9 cellular contexts compared by ENCODE assay signal in genomic region chr12:27549801-27550652, GRCh38. TPM values are rescaled to one million over a fixed set of nuclear protein-coding genes. Genes with fewer than 3 reads are reported as not detected.
DNase-seq lines count a peak whose midpoint lies in the region; ATAC-seq and TF ChIP-seq lines count a peak whose summit lies in the region.
"Had no signal": no experiment of that assay in that cellular context is flagged by ENCODE, and none has a peak within 500 bp of the region (broad histone marks: within the 10 kb centered on the region; RNA-seq: fewer than 3 reads in every experiment).

No MANE protein-coding gene starts in this region.

- no peak overlapping the region for H2AFZ ChIP-seq in mammary epithelial cell (ENCODE audit: low read depth, low read length)

- intact Hi-C loops in mammary epithelial cell (cut with micrococcal nuclease) = loop anchor here (1.0 to 5.0 kb wide), 3 partner anchors 42 to 218 kb away; partner anchors contain the start of gene BMAL2

- TF ChIP-seq EP300 in tibial nerve (IDR thresholded peaks at IDR 0.05) = peak in 1 of 2 donors; percentile 90

- no peaks in the 10 kb centered on the region for H3K27me3 ChIP-seq in mammary epithelial cell (ENCODE audit: insufficient read depth, low read length)
- H3K27me3 ChIP-seq in tibial nerve = no peaks in the 10 kb centered on the region

- H3K4me1 ChIP-seq in mammary epithelial cell (ENCODE audit: insufficient read depth, low read length) (peaks cover 83% of the 10 kb centered on the region), tibial nerve (peaks cover 0 to 92% (median 36%) of the 10 kb centered on the region in 4 donors)

- peaks cover 90% of the 10 kb centered on the region for H3K79me2 ChIP-seq in mammary epithelial cell (ENCODE audit: insufficient read depth, low read length)

- WGBS in mammary epithelial cell (ENCODE audit: low coverage, missing lambda C conversion rate) = 1% methylated on average over 12 of the region's 12 CpGs
- WGBS in tibial nerve, 2 donors = 23 to 30% methylated on average over 12 of the region's 12 CpGs

- dilution Hi-C loops in mammary epithelial cell (cut with HindIII; ENCODE audit: low sequenced_read_pairs) = no loop called here

- no peak for TF ChIP-seq CTCF in mammary epithelial cell (conservative IDR thresholded peaks at IDR 0.05 in 1 of 2, IDR thresholded peaks at IDR 0.05 in 1 of 2; ENCODE audit: extremely low read depth in 1 of 2, insufficient read depth in 1 of 2, low read depth in 1 of 2, low read length in 2 of 2)
- no peak for TF ChIP-seq CTCF in tibial nerve (IDR thresholded peaks at IDR 0.05)

- peak; percentile 38 for ATAC-seq in GM18868 (IDR thresholded peaks at IDR 0.05; ENCODE audit: unreplicated experiment)
- ATAC-seq in left lobe of liver = peak; percentile 84
- ATAC-seq in HG03039 (IDR thresholded peaks at IDR 0.05; ENCODE audit: unreplicated experiment) = no peak

- H3K27ac ChIP-seq in mammary epithelial cell (ENCODE audit: insufficient read depth, low read depth, low read length) = peak overlapping the region; percentile 95
- H3K27ac ChIP-seq in tibial nerve = peak overlapping the region; percentile 50 to 91 (median 64)
- H3K27ac ChIP-seq: neutrophil had no signal

- H3K4me2 ChIP-seq in mammary epithelial cell (ENCODE audit: insufficient read depth, low read depth, low read length) = peak overlapping the region; percentile 83

- CTCF ChIA-PET in mammary epithelial cell (lab: Charles Lee; ENCODE audit: low non-redundant PET) = interaction anchor here (0.6 to 0.7 kb wide), 3 partner anchors 26 to 114 kb away, joined by 3 to 12 read pairs (median 4); partner anchors contain the start of gene PPFIBP1

- DNase-seq in NCI-H2171 treated with DMSO at 0.1 percent for 48 hours (lab: John Stamatoyannopoulos, UW) (peak; percentile 88), mammary epithelial cell (peak; percentile 93), left lobe of liver (ENCODE audit: low spot score) (peak; percentile 94), tibial nerve (ENCODE audit: low spot score in 2 of 2) (peak; percentile 76 to 93), cerebellum (ENCODE audit: low spot score) (no peak), inferior parietal cortex (ENCODE audit: extremely low spot score) (no peak)

- TSS peak; percentile 36 for BruUV-seq in mammary epithelial cell (replicated peaks; lab: Mats Ljungman, UMichigan)

- peak overlapping the region; percentile 25 to 28 (median 25) for H3K4me3 ChIP-seq in mammary epithelial cell (replicated peaks in 1 of 3; ENCODE audit: insufficient read depth in 1 of 3, low read depth in 2 of 3, low read length in 3 of 3)
- H3K4me3 ChIP-seq in tibial nerve = peak overlapping the region in 1 of 4 donors; percentile 22

- H3K36me3 ChIP-seq in mammary epithelial cell (ENCODE audit: insufficient read depth, low read length) = no peaks in the 10 kb centered on the region
- no peaks in the 10 kb centered on the region for H3K36me3 ChIP-seq in tibial nerve
- H3K36me3 ChIP-seq: neutrophil had no signal

- H3K9ac ChIP-seq in mammary epithelial cell (ENCODE audit: insufficient read depth, low read length) = peak overlapping the region; percentile 75

- in situ Hi-C loops in mammary epithelial cell (cut with MboI; ENCODE audit: low sequenced_read_pairs in 2 of 2) = loop anchor here in 1 of 2 donors (5.0 kb wide), 1 partner anchor 42 kb away; no protein-coding TSS in a partner anchor

- H3K9me3 ChIP-seq in mammary epithelial cell (replicated peaks; ENCODE audit: insufficient read depth, low read length) (no peaks in the 10 kb centered on the region), tibial nerve (no peaks in the 10 kb centered on the region)
- H3K9me3 ChIP-seq: neutrophil had no signal

- TF ChIP-seq POLR2A in tibial nerve (IDR thresholded peaks at IDR 0.05) = no peak

- H4K20me1 ChIP-seq in mammary epithelial cell (ENCODE audit: insufficient read depth, low read length) = no peaks in the 10 kb centered on the region

RNA-seq across cellular contexts. Expression of gene PPFIBP1, which starts 26.0 kb away (rescaled TPM):
- total RNA-seq in mammary epithelial cell = 100 to 1,000 TPM; 114 to 136 TPM
- 41.2 TPM for polyA plus RNA-seq in mammary epithelial cell
- 266 TPM for polyA minus RNA-seq in mammary epithelial cell
- 34.9 TPM for total RNA-seq in left lobe of liver
- 100 to 1,000 TPM in 1 of 4 donors, 10 to 100 TPM in 3; 56.9 to 110 (median 72.5) TPM for total RNA-seq in tibial nerve
- total RNA-seq in cerebellum = 35.7 TPM

Comparison
In these comparisons a context has a peak if more than half of its experiments do, and no peak if none do; other contexts are left out.
1. DNase-seq: peak in NCI-H2171 treated with DMSO at 0.1 percent for 48 hours (single experiment), mammary epithelial cell (single experiment), left lobe of liver (single experiment) and tibial nerve (2 of 2); none in cerebellum (single experiment) and inferior parietal cortex (single experiment).